In the genomic region with DNA sequence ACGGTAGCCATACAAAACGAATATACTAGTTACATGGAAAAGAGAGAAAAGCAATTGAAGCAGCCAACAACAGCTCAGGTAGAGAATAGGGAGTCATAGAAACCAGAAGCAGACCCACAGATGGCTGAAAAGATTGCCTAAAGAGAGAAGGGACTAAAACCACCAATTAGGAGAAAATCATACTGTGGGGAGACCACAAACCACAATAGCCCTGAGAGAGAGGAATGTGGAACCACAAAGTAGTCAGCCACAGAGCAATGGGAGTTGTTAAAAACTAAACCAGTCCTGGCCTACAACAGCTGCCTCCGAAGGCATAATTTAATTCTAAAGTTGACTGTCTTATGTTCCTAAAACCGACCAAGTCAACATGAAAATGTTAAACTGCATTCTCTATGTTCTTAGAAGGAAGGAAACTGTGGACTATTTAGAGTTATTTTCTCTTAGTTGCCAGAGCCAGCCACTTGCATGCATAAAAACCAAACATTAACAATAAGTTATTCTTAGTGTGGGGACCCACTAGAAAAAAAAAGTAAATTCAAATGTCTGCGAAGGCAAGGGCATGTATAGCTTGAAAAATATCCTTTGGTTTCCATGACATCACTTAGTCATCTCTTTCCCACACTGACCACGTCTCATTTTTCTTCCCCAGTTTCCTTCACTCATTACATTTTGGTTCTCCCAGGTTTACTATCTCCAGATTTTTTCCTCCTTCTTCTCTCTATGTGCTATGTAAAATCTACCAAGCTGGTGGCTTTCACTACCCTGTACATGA, we compare ENCODE assay signal across 15 cellular contexts.
A peak's percentile ranks its signal among the peaks of the same experiment; 100 is the strongest.
DNase-seq lines count a peak whose midpoint lies in the region; ATAC-seq, FAIRE-seq and TF ChIP-seq lines count a peak whose summit lies in the region.
"Had no signal": no experiment of that assay in that cellular context is flagged by ENCODE, and none has a peak within 500 bp of the region (broad histone marks: within the 10 kb centered on the region; RNA-seq: fewer than 3 reads in every experiment).

No MANE protein-coding gene starts in this region.

- peaks cover 4% of the 10 kb centered on the region for H3K9me3 Mint-ChIP-seq in astrocyte (ENCODE audit: unreplicated experiment)

- H3K4me2 ChIP-seq in GM23248 (ENCODE audit: unreplicated experiment) (peak overlapping the region; percentile 15), astrocyte (ENCODE audit: low read length) (peak overlapping the region; percentile 72), neuronal stem cell (ENCODE audit: insufficient read depth, low read length, poor library complexity, severe bottlenecking) (no peak overlapping the region)
- H3K4me2 ChIP-seq: PC-9 had no signal

- peak overlapping the region; percentile 87 for H3K27ac Mint-ChIP-seq in astrocyte (ENCODE audit: unreplicated experiment)

- no peak overlapping the region for H2AK5ac ChIP-seq in neuronal stem cell (ENCODE audit: low read depth, low read length)

- FAIRE-seq in astrocyte (lab: Jason Lieb, UNC) = peak; percentile 83
- FAIRE-seq: TTC549 had no signal

- H3K36me3 ChIP-seq in GM23248 (ENCODE audit: low read depth) = no peaks in the 10 kb centered on the region
- no peaks in the 10 kb centered on the region for H3K36me3 ChIP-seq in astrocyte (ENCODE audit: insufficient read depth, low read length)
- H3K36me3 ChIP-seq in neuronal stem cell (replicated peaks in 1 of 2; ENCODE audit: control insufficient read depth in 2 of 2, insufficient read depth in 2 of 2, low read length in 2 of 2) = no peaks in the 10 kb centered on the region
- H3K36me3 ChIP-seq: spleen, tibial nerve had no signal

- H3K23ac ChIP-seq in neuronal stem cell (ENCODE audit: low read depth, low read length, poor library complexity) = no peak overlapping the region

- H3K4ac ChIP-seq in neuronal stem cell (ENCODE audit: low read length) = no peak overlapping the region

- no peak overlapping the region for H2AFZ ChIP-seq in GM23248
- H2AFZ ChIP-seq in astrocyte (ENCODE audit: low read depth, low read length) = no peak overlapping the region
- H2AFZ ChIP-seq in neuronal stem cell (ENCODE audit: low read length) = peak overlapping the region; percentile 4
- H2AFZ ChIP-seq: PC-9 had no signal

- H2BK12ac ChIP-seq in neuronal stem cell (ENCODE audit: low read length) = no peak overlapping the region

- H3K4me1 ChIP-seq in GM23248 (ENCODE audit: insufficient read depth) = peaks cover 23% of the 10 kb centered on the region
- peaks cover 16% of the 10 kb centered on the region for H3K4me1 ChIP-seq in astrocyte (ENCODE audit: insufficient read depth, low read length)
- peaks cover 2 to 3% of the 10 kb centered on the region in 2 donors for H3K4me1 ChIP-seq in neuronal stem cell (ENCODE audit: control insufficient read depth in 2 of 2, insufficient read depth in 1 of 2, low read depth in 1 of 2, low read length in 2 of 2)
- H3K4me1 ChIP-seq: Caco-2, spleen, tibial nerve had no signal

- no peaks in the 10 kb centered on the region for H3K79me2 ChIP-seq in GM23248 (ENCODE audit: insufficient read depth)
- no peaks in the 10 kb centered on the region for H3K79me2 ChIP-seq in astrocyte (ENCODE audit: insufficient read depth, low read length)

- TF ChIP-seq POLR2A in NB4 (IDR thresholded peaks at IDR 0.05; ENCODE audit: extremely low read depth, insufficient read length) = no peak

- peak; percentile 42 for DNase-seq in GM23248
- peak; percentile 76 for DNase-seq in NB4 (ENCODE audit: low read depth)
- DNase-seq in astrocyte (ENCODE audit: low read depth) = peak; percentile 87
- peak; percentile 6 for DNase-seq in neuronal stem cell (ENCODE audit: low spot score)
- DNase-seq in cerebellum (ENCODE audit: low spot score) = no peak
- DNase-seq in amniotic stem cell (lab: John Stamatoyannopoulos, UW) = no peak
- no peak for DNase-seq in NCI-H2196 treated with DMSO at 0.1 percent for 48 hours (lab: John Stamatoyannopoulos, UW; ENCODE audit: unreplicated experiment)
- DNase-seq: Caco-2, foreskin melanocyte, left colon, spleen had no signal

- H3K27me3 Mint-ChIP-seq in astrocyte (ENCODE audit: low read depth, unreplicated experiment) = peaks cover 47% of the 10 kb centered on the region

- no peaks in the 10 kb centered on the region for H3K36me3 Mint-ChIP-seq in astrocyte (ENCODE audit: low read depth, unreplicated experiment)

- no peak overlapping the region for H4K8ac ChIP-seq in neuronal stem cell (ENCODE audit: low read depth, low read length)

- H3K4me1 Mint-ChIP-seq in astrocyte (ENCODE audit: low read depth, unreplicated experiment) = peaks cover 21% of the 10 kb centered on the region

- H3K27me3 ChIP-seq in GM23248 (replicated peaks; ENCODE audit: insufficient read depth) = peaks cover 62% of the 10 kb centered on the region
- peaks cover 64% of the 10 kb centered on the region for H3K27me3 ChIP-seq in astrocyte (ENCODE audit: insufficient read depth, low read length)
- no peaks in the 10 kb centered on the region for H3K27me3 ChIP-seq in neuronal stem cell (ENCODE audit: control insufficient read depth in 3 of 3, insufficient read depth in 3 of 3, low read depth in 1 of 3, low read length in 3 of 3)
- H3K27me3 ChIP-seq: tibial nerve had no signal

- TF ChIP-seq CTCF in NB4 (IDR thresholded peaks at IDR 0.05; ENCODE audit: low read depth, low read length) (no peak), astrocyte (IDR thresholded peaks at IDR 0.05; ENCODE audit: insufficient read depth, low read depth, low read length) (no peak)

- H2BK5ac ChIP-seq in neuronal stem cell (ENCODE audit: low read length) = no peak overlapping the region

- H2BK120ac ChIP-seq in neuronal stem cell (ENCODE audit: low read depth, low read length) = no peak overlapping the region

- no peaks in the 10 kb centered on the region for H4K20me1 ChIP-seq in GM23248 (ENCODE audit: insufficient read depth)
- H4K20me1 ChIP-seq in astrocyte (ENCODE audit: insufficient read depth, low read length) = peaks cover 6% of the 10 kb centered on the region

- H3F3A ChIP-seq in GM23248 (ENCODE audit: insufficient read depth) = peaks cover 20% of the 10 kb centered on the region

- H3K27ac ChIP-seq in GM23248 (no peak overlapping the region), astrocyte (ENCODE audit: low read depth, low read length) (peak overlapping the region; percentile 28), neuronal stem cell (replicated peaks; ENCODE audit: low read length) (peak overlapping the region; percentile 52)
- H3K27ac ChIP-seq: PC-9, spleen, tibial nerve had no signal

- WGBS in GM23248 (ENCODE audit: low coverage in 1 of 2, low lambda C conversion rate in 2 of 2, missing lambda C conversion rate in 2 of 2), 2 experiments = 49 to 51% methylated on average over 6 of the region's 6 CpGs
- no CpG with 5 or more reads among the region's 6 CpGs for WGBS in neuronal stem cell (ENCODE audit: extremely low coverage in 2 of 2, insufficient read length in 2 of 2, insufficient replicate concordance in 1 of 2), 2 donors

- H3K9ac ChIP-seq in GM23248 (no peak overlapping the region), astrocyte (ENCODE audit: low read length) (peak overlapping the region; percentile 21), neuronal stem cell (ENCODE audit: low read depth, low read length, poor library complexity) (no peak overlapping the region)

- no peak overlapping the region for H2BK15ac ChIP-seq in neuronal stem cell (ENCODE audit: low read length)

- H4K91ac ChIP-seq in neuronal stem cell (ENCODE audit: low read depth, low read length, poor library complexity) = no peak overlapping the region

- H3K18ac ChIP-seq in neuronal stem cell (ENCODE audit: low read length) = no peak overlapping the region

- H3K14ac ChIP-seq in neuronal stem cell (ENCODE audit: low read length) = no peak overlapping the region

- H3K4me3 Mint-ChIP-seq in astrocyte (ENCODE audit: unreplicated experiment) = no peak overlapping the region

- no peak overlapping the region for H3K4me3 ChIP-seq in GM23248
- H3K4me3 ChIP-seq in NB4 (ENCODE audit: low read depth, low read length) = no peak overlapping the region
- peak overlapping the region; percentile 25 for H3K4me3 ChIP-seq in astrocyte (ENCODE audit: insufficient read depth, low read depth, low read length)
- no peak overlapping the region for H3K4me3 ChIP-seq in neuronal stem cell (ENCODE audit: low read length in 2 of 2)
- H3K4me3 ChIP-seq: PC-9, spleen, tibial nerve had no signal

- ATAC-seq in GM18858 (IDR thresholded peaks at IDR 0.05; ENCODE audit: unreplicated experiment) = no peak
- ATAC-seq: left colon had no signal

- H3K9me3 ChIP-seq in GM23248 (ENCODE audit: low read depth) (no peaks in the 10 kb centered on the region), astrocyte (ENCODE audit: insufficient read depth, low read depth, low read length) (no peaks in the 10 kb centered on the region), neuronal stem cell (replicated peaks in 1 of 2; ENCODE audit: control insufficient read depth in 2 of 2, insufficient read depth in 1 of 2, low read depth in 1 of 2, low read length in 2 of 2) (peaks cover 0 to 4% of the 10 kb centered on the region in 2 donors)
- H3K9me3 ChIP-seq: Caco-2, tibial nerve had no signal

- no peaks in the 10 kb centered on the region for H3K9me2 ChIP-seq in GM23248 (ENCODE audit: insufficient read depth)

- in situ Hi-C loops in GM23248 (cut with MboI) = no loop called here

- no peaks in the 10 kb centered on the region for H3K79me1 ChIP-seq in neuronal stem cell (ENCODE audit: low read depth, low read length)

Comparison
In these comparisons a context has a peak if more than half of its experiments do, and no peak if none do; other contexts are left out.
1. DNase-seq: peak in GM23248 (single experiment), NB4 (single experiment), astrocyte (single experiment) and neuronal stem cell (single experiment); none in cerebellum (single experiment), amniotic stem cell (single experiment) and NCI-H2196 treated with DMSO at 0.1 percent for 48 hours (single experiment).